Comparison of ENCODE assay signal across 19 cellular contexts in genomic region chr2:172323256-172323655, GRCh38.
"Had no signal": no experiment of that assay in that cellular context is flagged by ENCODE, and none has a peak within 500 bp of the region (broad histone marks: within the 10 kb centered on the region; RNA-seq: fewer than 3 reads in every experiment).

No MANE protein-coding gene starts in this region.

- H3K9me3 ChIP-seq: upper lobe of right lung had no signal

- H3K27ac Mint-ChIP-seq: activated B cell treated with CpG ODN at 0.5 μM for 24 hours; activated CD8-positive, alpha-beta T cell treated with anti-CD3 and anti-CD28 coated beads for 36 hours; activated naive CD8-positive, alpha-beta T cell treated with anti-CD3 and anti-CD28 coated beads, Interleukin-2, amount 10 ng/mL, durations not matched to agents 7 days and 5 days; naive thymus-derived CD8-positive, alpha-beta T cell; T-helper 2 cell treated with Interferon-gamma antibody and Interleukin-4, amounts not matched to agents 5 μg/mL and 100 μg/mL, for 36 hours had no signal

- H3K36me3 Mint-ChIP-seq: activated naive CD8-positive, alpha-beta T cell treated with anti-CD3 and anti-CD28 coated beads, Interleukin-2, amount 10 ng/mL, durations not matched to agents 7 days and 5 days had no signal

- H3K4me3 Mint-ChIP-seq: activated B cell treated with CpG ODN at 0.5 μM for 24 hours; activated CD8-positive, alpha-beta T cell treated with anti-CD3 and anti-CD28 coated beads for 36 hours; activated naive CD8-positive, alpha-beta T cell treated with anti-CD3 and anti-CD28 coated beads, Interleukin-2, amount 10 ng/mL, durations not matched to agents 7 days and 5 days; naive thymus-derived CD8-positive, alpha-beta T cell; stimulated activated naive CD8-positive, alpha-beta T cell treated with anti-CD3 and anti-CD28 coated beads, Interleukin-15, amount 100 ng/mL, for 72 hours; T-helper 2 cell treated with Interferon-gamma antibody and Interleukin-4, amounts not matched to agents 5 μg/mL and 100 μg/mL, for 36 hours had no signal

- H3K36me3 ChIP-seq: brain microvascular endothelial cell, gastroesophageal sphincter, upper lobe of right lung had no signal

- H3K4me1 ChIP-seq: gastroesophageal sphincter, upper lobe of right lung had no signal

- ATAC-seq: activated CD8-positive, alpha-beta T cell treated with anti-CD3 and anti-CD28 coated beads for 36 hours; gastroesophageal sphincter; left lobe of liver; naive thymus-derived CD8-positive, alpha-beta T cell; right cardiac atrium; stimulated activated naive CD8-positive, alpha-beta T cell treated with anti-CD3 and anti-CD28 coated beads, Interleukin-15, amount 100 ng/mL, for 72 hours; upper lobe of right lung had no signal

- H3K4me1 Mint-ChIP-seq: activated B cell treated with CpG ODN at 0.5 μM for 24 hours; activated naive CD8-positive, alpha-beta T cell treated with anti-CD3 and anti-CD28 coated beads, Interleukin-2, amount 10 ng/mL, durations not matched to agents 7 days and 5 days; naive thymus-derived CD8-positive, alpha-beta T cell; stimulated activated naive CD8-positive, alpha-beta T cell treated with anti-CD3 and anti-CD28 coated beads, Interleukin-15, amount 100 ng/mL, for 72 hours had no signal

- DNase-seq: activated B cell treated with CpG ODN at 0.5 μM for 24 hours; activated CD4-positive, alpha-beta T cell treated with anti-CD3 and anti-CD28 coated beads for 48 hours; activated CD8-positive, alpha-beta memory T cell treated with anti-CD3 and anti-CD28 coated beads, Interleukin-2, amount 50 U/mL, for 4 hours; activated CD8-positive, alpha-beta T cell treated with anti-CD3 and anti-CD28 coated beads for 36 hours; activated gamma-delta T cell treated with Interleukin-2 at 50 U/mL for 16 hours; activated naive CD8-positive, alpha-beta T cell treated with anti-CD3 and anti-CD28 coated beads, Interleukin-2, amount 10 ng/mL, durations not matched to agents 7 days and 5 days; brain microvascular endothelial cell; cerebellar nuclear complex; effector CD8-positive, alpha-beta T cell; naive thymus-derived CD8-positive, alpha-beta T cell; nucleus accumbens; posterior cingulate gyrus; right cardiac atrium; small intestine; stimulated activated naive CD8-positive, alpha-beta T cell treated with anti-CD3 and anti-CD28 coated beads, Interleukin-15, amount 100 ng/mL, for 72 hours; upper lobe of right lung had no signal

- H3K27me3 ChIP-seq: brain microvascular endothelial cell, gastroesophageal sphincter, upper lobe of right lung had no signal

- H3K4me3 ChIP-seq: gastroesophageal sphincter, upper lobe of right lung had no signal

- H3K27me3 Mint-ChIP-seq: activated CD8-positive, alpha-beta T cell treated with anti-CD3 and anti-CD28 coated beads for 36 hours; activated naive CD8-positive, alpha-beta T cell treated with anti-CD3 and anti-CD28 coated beads, Interleukin-2, amount 10 ng/mL, durations not matched to agents 7 days and 5 days; stimulated activated naive CD8-positive, alpha-beta T cell treated with anti-CD3 and anti-CD28 coated beads, Interleukin-15, amount 100 ng/mL, for 72 hours had no signal

- H3K27ac ChIP-seq: brain microvascular endothelial cell, gastroesophageal sphincter, upper lobe of right lung had no signal
